In genomic region chr4:11467931-11468330, GRCh38 we compare ENCODE assay signal across 20 cellular contexts. TPM values are rescaled to one million over a fixed set of nuclear protein-coding genes. Genes with fewer than 3 reads are reported as not detected.
"Had no signal": no experiment of that assay in that cellular context is flagged by ENCODE, and none has a peak within 500 bp of the region (broad histone marks: within the 10 kb centered on the region; RNA-seq: fewer than 3 reads in every experiment).

No MANE protein-coding gene starts in this region.

- ATAC-seq: activated CD4-positive, alpha-beta T cell treated with anti-CD3 and anti-CD28 coated beads for 36 hours; esophagus mucosa; gastroesophageal sphincter; heart left ventricle; left lobe of liver; stimulated activated naive CD8-positive, alpha-beta T cell treated with anti-CD3 and anti-CD28 coated beads, Interleukin-15, amount 100 ng/mL, for 72 hours; WTC11 had no signal

- H3K36me3 Mint-ChIP-seq: activated naive CD4-positive, alpha-beta T cell treated with anti-CD3 and anti-CD28 coated beads, Interleukin-2, amount 50 U/mL, for 72 hours had no signal

- DNase-seq: activated CD4-positive, alpha-beta T cell treated with anti-CD3 and anti-CD28 coated beads for 36 hours; activated CD4-positive, alpha-beta T cell treated with anti-CD3 and anti-CD28 coated beads, Interleukin-2, amount 50 U/mL, for 48 hours; activated gamma-delta T cell; amniotic stem cell; effector CD4-positive, alpha-beta T cell; heart left ventricle; kidney; midbrain; nucleus accumbens; sigmoid colon; stimulated activated naive CD8-positive, alpha-beta T cell treated with anti-CD3 and anti-CD28 coated beads, Interleukin-15, amount 100 ng/mL, for 72 hours; transverse colon; uterus had no signal

- H3K36me3 ChIP-seq: gastroesophageal sphincter, heart left ventricle, sigmoid colon, suprapubic skin, transverse colon, uterus had no signal

- H3K9me3 ChIP-seq: gastroesophageal sphincter, heart left ventricle, sigmoid colon, suprapubic skin, transverse colon, uterus had no signal

- H3K27me3 ChIP-seq: gastroesophageal sphincter, heart left ventricle, sigmoid colon, suprapubic skin, transverse colon, uterus had no signal

- H3K9me3 Mint-ChIP-seq: nephron had no signal

- H3K27ac ChIP-seq: gastroesophageal sphincter, heart left ventricle, sigmoid colon, suprapubic skin, transverse colon, uterus had no signal

- H3K4me3 ChIP-seq: gastroesophageal sphincter, heart left ventricle, sigmoid colon, suprapubic skin, transverse colon, uterus had no signal

- H3K4me3 Mint-ChIP-seq: activated CD4-positive, alpha-beta T cell treated with anti-CD3 and anti-CD28 coated beads for 36 hours; nephron; stimulated activated naive CD8-positive, alpha-beta T cell treated with anti-CD3 and anti-CD28 coated beads, Interleukin-15, amount 100 ng/mL, for 72 hours; WTC11 had no signal

- H3K27ac Mint-ChIP-seq: activated CD4-positive, alpha-beta T cell treated with anti-CD3 and anti-CD28 coated beads for 36 hours; activated naive CD4-positive, alpha-beta T cell treated with anti-CD3 and anti-CD28 coated beads, Interleukin-2, amount 50 U/mL, for 72 hours; nephron; WTC11 had no signal

- H3K27me3 Mint-ChIP-seq: activated CD4-positive, alpha-beta T cell treated with anti-CD3 and anti-CD28 coated beads for 36 hours; stimulated activated naive CD8-positive, alpha-beta T cell treated with anti-CD3 and anti-CD28 coated beads, Interleukin-15, amount 100 ng/mL, for 72 hours had no signal

- H3K4me1 ChIP-seq: gastroesophageal sphincter, sigmoid colon, suprapubic skin, transverse colon, uterus had no signal

RNA-seq across cellular contexts. Expression of gene HS3ST1, which starts 39.2 kb away (rescaled TPM):
- total RNA-seq: activated CD4-positive, alpha-beta T cell treated with anti-CD3 and anti-CD28 coated beads for 36 hours; activated naive CD4-positive, alpha-beta T cell treated with anti-CD3 and anti-CD28 coated beads, Interleukin-2, amount 50 U/mL, for 72 hours had no signal
